Comparison of ENCODE assay signal across 16 cellular contexts in the genomic region with DNA sequence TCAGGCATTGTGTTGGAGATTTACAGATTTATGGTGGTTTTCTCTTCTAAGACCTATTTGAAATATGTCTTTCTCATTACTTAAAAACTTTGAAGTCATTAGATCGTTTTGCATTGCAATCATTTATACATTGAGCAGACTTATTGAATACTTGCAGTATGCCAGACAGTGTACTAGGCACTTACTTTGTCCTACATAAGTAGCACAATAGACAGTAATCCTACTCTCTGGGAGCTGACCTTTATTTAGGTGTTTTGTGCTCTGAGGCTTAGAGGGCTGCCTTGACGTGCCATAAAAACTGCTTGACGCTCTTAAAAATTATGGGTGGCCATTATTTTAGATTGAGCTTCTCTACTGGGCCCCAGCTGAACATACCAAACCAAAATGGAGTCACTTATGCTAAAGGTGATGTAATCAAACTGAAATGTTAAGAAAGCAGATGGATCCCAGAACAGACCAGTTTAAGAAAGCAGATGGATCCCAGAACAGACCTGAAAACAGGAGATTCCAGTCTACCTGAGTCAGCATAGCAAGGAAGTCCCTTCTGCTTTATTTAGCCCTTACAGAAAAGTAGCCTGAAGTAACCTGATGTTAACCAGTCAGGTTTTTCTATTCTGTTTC. TPM values are rescaled to one million over a fixed set of nuclear protein-coding genes. Genes with fewer than 3 reads are reported as not detected.
DNase-seq lines count a peak whose midpoint lies in the region; ATAC-seq, FAIRE-seq and TF ChIP-seq lines count a peak whose summit lies in the region.
"Had no signal": no experiment of that assay in that cellular context is flagged by ENCODE, and none has a peak within 500 bp of the region (broad histone marks: within the 10 kb centered on the region; RNA-seq: fewer than 3 reads in every experiment).

No MANE protein-coding gene starts in this region.

- H2AFZ ChIP-seq in OCI-LY7 (ENCODE audit: low read length), result no peak overlapping the region

- H3K27ac Mint-ChIP-seq in natural killer cell treated with Interleukin-12 subunit alpha and Interleukin-12 subunit beta and Interleukin-15 and Interleukin-18, amount 100 ng/mL, for 72 hours, result peak overlapping the region in 1 of 2 donors; percentile 21
- no peak overlapping the region for H3K27ac Mint-ChIP-seq in activated naive CD4-positive, alpha-beta T cell treated with anti-CD3 and anti-CD28 coated beads, Interleukin-2, amount 50 U/mL, for 72 hours
- H3K27ac Mint-ChIP-seq: activated T-helper 17 cell treated with anti-CD3 and anti-CD28 coated beads, Interleukin-2, amount 50 U/mL, for 72 hours had no signal

- H3K27me3 Mint-ChIP-seq in natural killer cell treated with Interleukin-12 subunit alpha and Interleukin-12 subunit beta and Interleukin-15 and Interleukin-18, amount 100 ng/mL, for 72 hours, result no peaks in the 10 kb centered on the region
- H3K27me3 Mint-ChIP-seq: activated T-helper 17 cell treated with anti-CD3 and anti-CD28 coated beads, Interleukin-2, amount 50 U/mL, for 72 hours; naive B cell had no signal

- POLR2A ChIA-PET in OCI-LY7 (lab: Charles Lee), result interaction anchor here (0.8 to 1.9 kb wide), 4 partner anchors 7 to 150 kb away, joined by 3 to 5 read pairs (median 4); no protein-coding TSS in a partner anchor

- 88 to 90% methylated on average over 3 of the region's 3 CpGs for WGBS in esophagus squamous epithelium, 2 donors

- H3K36me3 ChIP-seq in OCI-LY7 (ENCODE audit: insufficient read depth, low read length), result peaks cover 75% of the 10 kb centered on the region
- H3K36me3 ChIP-seq in esophagus squamous epithelium, result no peaks in the 10 kb centered on the region
- H3K36me3 ChIP-seq: upper lobe of left lung had no signal

- ATAC-seq in esophagus mucosa, result peak; percentile 68
- ATAC-seq in natural killer cell treated with Interleukin-12 subunit alpha and Interleukin-12 subunit beta and Interleukin-15 and Interleukin-18, amount 100 ng/mL, for 72 hours, result peak in 1 of 2 donors; percentile 45
- no peak for ATAC-seq in activated naive CD4-positive, alpha-beta T cell treated with anti-CD3 and anti-CD28 coated beads, Interleukin-2, amount 50 U/mL, for 72 hours
- ATAC-seq in GM19035 (IDR thresholded peaks at IDR 0.05; ENCODE audit: unreplicated experiment), result no peak
- ATAC-seq in activated CD4-positive, CD25-positive, alpha-beta regulatory T cell treated with anti-CD3 and anti-CD28 coated beads, Interleukin-2, amount 50 U/mL, for 24 hours, result no peak
- ATAC-seq: activated T-helper 17 cell treated with anti-CD3 and anti-CD28 coated beads, Interleukin-2, amount 50 U/mL, for 72 hours had no signal

- no TSS peak for BruUV-seq in OCI-LY7 (replicated peaks; lab: Mats Ljungman, UMichigan)

- peaks cover 99% of the 10 kb centered on the region for H3K79me2 ChIP-seq in OCI-LY7 (ENCODE audit: insufficient read depth, low read depth, low read length)

- no peaks in the 10 kb centered on the region for H3K9me2 ChIP-seq in OCI-LY7 (ENCODE audit: insufficient read depth, low read length)

- H3K4me3 ChIP-seq in OCI-LY7 (ENCODE audit: low read depth, low read length, poor library complexity, severe bottlenecking) (no peak overlapping the region), esophagus squamous epithelium (no peak overlapping the region)
- H3K4me3 ChIP-seq: upper lobe of left lung had no signal

- H3K4me1 ChIP-seq in OCI-LY7 (ENCODE audit: insufficient read depth, low read length, poor library complexity, severe bottlenecking) (peaks cover 71% of the 10 kb centered on the region), esophagus squamous epithelium (peaks cover 0 to 22% (median 10%) of the 10 kb centered on the region in 3 donors)

- no peak for TF ChIP-seq POLR2A in esophagus squamous epithelium (IDR thresholded peaks at IDR 0.05)

- H3K27me3 ChIP-seq in esophagus squamous epithelium, result no peaks in the 10 kb centered on the region
- H3K27me3 ChIP-seq: upper lobe of left lung had no signal

- TF ChIP-seq CTCF in OCI-LY7 (conservative IDR thresholded peaks at IDR 0.05; ENCODE audit: low read length) (no peak), esophagus squamous epithelium (IDR thresholded peaks at IDR 0.05) (no peak)

- peak; percentile 11 for FAIRE-seq in GM19239 (lab: Jason Lieb, UNC)

- H3K4me2 ChIP-seq in OCI-LY7 (ENCODE audit: low read length), result peak overlapping the region; percentile 45; the same call in 1 of the 2 replicates

- H3K27ac ChIP-seq in OCI-LY7 (ENCODE audit: low read depth, low read length, poor library complexity, severe bottlenecking) (peak overlapping the region; percentile 7), esophagus squamous epithelium (no peak overlapping the region)
- H3K27ac ChIP-seq: upper lobe of left lung had no signal

- H3K9me3 ChIP-seq in OCI-LY7 (ENCODE audit: low read length) (no peaks in the 10 kb centered on the region), esophagus squamous epithelium (no peaks in the 10 kb centered on the region)
- H3K9me3 ChIP-seq: upper lobe of left lung had no signal

- intact Hi-C loops in OCI-LY7 (cut with micrococcal nuclease; ENCODE audit: unreplicated experiment) (no loop called here), esophagus squamous epithelium (cut with DNase I) (no loop called here)

- no peaks in the 10 kb centered on the region for H3K9me3 Mint-ChIP-seq in natural killer cell treated with Interleukin-12 subunit alpha and Interleukin-12 subunit beta and Interleukin-15 and Interleukin-18, amount 100 ng/mL, for 72 hours
- H3K9me3 Mint-ChIP-seq in activated naive CD4-positive, alpha-beta T cell treated with anti-CD3 and anti-CD28 coated beads, Interleukin-2, amount 50 U/mL, for 72 hours, result no peaks in the 10 kb centered on the region
- H3K9me3 Mint-ChIP-seq: activated T-helper 17 cell treated with anti-CD3 and anti-CD28 coated beads, Interleukin-2, amount 50 U/mL, for 72 hours; naive B cell had no signal

- DNase-seq in GM19239 (ENCODE audit: insufficient read length, low spot score) (no peak), OCI-LY7 (ENCODE audit: low spot score) (no peak), esophagus squamous epithelium (lab: John Stamatoyannopoulos, UW) (no peak)
- no peak for DNase-seq in natural killer cell treated with Interleukin-12 subunit alpha and Interleukin-12 subunit beta and Interleukin-15 and Interleukin-18, amount 100 ng/mL, for 72 hours (ENCODE audit: low spot score)
- DNase-seq in activated naive CD4-positive, alpha-beta T cell treated with anti-CD3 and anti-CD28 coated beads, Interleukin-2, amount 50 U/mL, for 72 hours (ENCODE audit: low spot score in 2 of 2), result no peak
- DNase-seq: activated CD4-positive, alpha-beta T cell treated with anti-CD3 and anti-CD28 coated beads, Interleukin-2, amount 50 U/mL, for 4 hours; KG1; naive B cell; NCI-H1436; NCI-H526 treated with DMSO at 0.1 percent for 48 hours; upper lobe of left lung had no signal

- CTCF ChIA-PET in OCI-LY7 (lab: Charles Lee; ENCODE audit: unreplicated experiment), result interaction anchor here (0.5 kb wide), 1 partner anchor 162 kb away, joined by 3 read pairs; no protein-coding TSS in a partner anchor

- peaks cover 36 to 53% of the 10 kb centered on the region in 2 donors for H3K4me1 Mint-ChIP-seq in natural killer cell treated with Interleukin-12 subunit alpha and Interleukin-12 subunit beta and Interleukin-15 and Interleukin-18, amount 100 ng/mL, for 72 hours (ENCODE audit: low read depth in 2 of 2)

- H4K20me1 ChIP-seq in OCI-LY7 (ENCODE audit: insufficient read depth, low read length), result peaks cover 38% of the 10 kb centered on the region

- no peaks in the 10 kb centered on the region for H3K36me3 Mint-ChIP-seq in natural killer cell treated with Interleukin-12 subunit alpha and Interleukin-12 subunit beta and Interleukin-15 and Interleukin-18, amount 100 ng/mL, for 72 hours
- H3K36me3 Mint-ChIP-seq in activated naive CD4-positive, alpha-beta T cell treated with anti-CD3 and anti-CD28 coated beads, Interleukin-2, amount 50 U/mL, for 72 hours, result no peaks in the 10 kb centered on the region

- peak overlapping the region; percentile 40 for H3K4me3 Mint-ChIP-seq in natural killer cell treated with Interleukin-12 subunit alpha and Interleukin-12 subunit beta and Interleukin-15 and Interleukin-18, amount 100 ng/mL, for 72 hours
- H3K4me3 Mint-ChIP-seq: activated T-helper 17 cell treated with anti-CD3 and anti-CD28 coated beads, Interleukin-2, amount 50 U/mL, for 72 hours; naive B cell had no signal

RNA-seq across cellular contexts. Expression of a gene that starts 42.4 kb away (rescaled TPM):
- total RNA-seq in OCI-LY7 (2014; rRNA removed; shearing (Covaris generic)), result 1.0 and 1.6 TPM in 2 replicates
- total RNA-seq in OCI-LY7 (2022), result 1.7 and 2.0 TPM in 2 replicates
- total RNA-seq in esophagus mucosa, result 0.44 TPM
- 1 to 10 TPM; 1.6 to 3.2 TPM for total RNA-seq in natural killer cell treated with Interleukin-12 subunit alpha and Interleukin-12 subunit beta and Interleukin-15 and Interleukin-18, amount 100 ng/mL, for 72 hours
- under 1 TPM; 0.59 to 0.78 TPM for total RNA-seq in activated naive CD4-positive, alpha-beta T cell treated with anti-CD3 and anti-CD28 coated beads, Interleukin-2, amount 50 U/mL, for 72 hours
- 1 to 10 TPM in 1 of 4 donors, not detected in 3; 1.1 TPM for total RNA-seq in esophagus squamous epithelium
- total RNA-seq: Daoy had no signal
